ENCODE assay signal across 8 cellular contexts in genomic region chr5:119411291-119411934, GRCh38. TPM values are rescaled to one million over a fixed set of nuclear protein-coding genes. Genes with fewer than 3 reads are reported as not detected.
A peak's percentile ranks its signal among the peaks of the same experiment; 100 is the strongest.
DNase-seq lines count a peak whose midpoint lies in the region; ATAC-seq and TF ChIP-seq lines count a peak whose summit lies in the region.

No MANE protein-coding gene starts in this region.

- H3K4me1 ChIP-seq in BE2C (no peaks in the 10 kb centered on the region), body of pancreas (peaks cover 8% of the 10 kb centered on the region), lower lobe of right lung (no peaks in the 10 kb centered on the region)

- no peaks in the 10 kb centered on the region for H3K36me3 ChIP-seq in BE2C
- no peaks in the 10 kb centered on the region for H3K36me3 ChIP-seq in body of pancreas (replicated peaks in 1 of 2; ENCODE audit: insufficient read depth in 1 of 2, low read depth in 2 of 2)
- no peaks in the 10 kb centered on the region for H3K36me3 ChIP-seq in lower lobe of right lung

- TF ChIP-seq CTCF in BE2C (IDR thresholded peaks at IDR 0.05; ENCODE audit: low read depth, low read length) (no peak), body of pancreas (IDR thresholded peaks at IDR 0.05) (no peak), lower lobe of right lung (IDR thresholded peaks at IDR 0.05) (no peak)

- intact Hi-C loops in body of pancreas (cut with DNase I) = no loop called here
- intact Hi-C loops in lower lobe of right lung (cut with DNase I) = no loop called here

- 16 to 20% methylated on average over 9 of the region's 9 CpGs for WGBS in body of pancreas, 2 donors

- no peak for TF ChIP-seq POLR2A in body of pancreas (IDR thresholded peaks at IDR 0.05)

- H3K4me3 ChIP-seq in BE2C (ENCODE audit: low read depth, low read length) = peak overlapping the region; percentile 52
- peak overlapping the region in 1 of 2 donors; percentile 19 for H3K4me3 ChIP-seq in body of pancreas
- peak overlapping the region; percentile 56 for H3K4me3 ChIP-seq in lower lobe of right lung

- DNase-seq in BE2C (no peak), HT1080 (ENCODE audit: low read depth) (peak; percentile 35), body of pancreas (no peak), lower lobe of right lung (no peak), SW 1271 (lab: John Stamatoyannopoulos, UW) (no peak)

- H3K27ac ChIP-seq in body of pancreas (peak overlapping the region in 3 of 4 donors; percentile 38 to 62 (median 61)), lower lobe of right lung (peak overlapping the region; percentile 58)

- no peaks in the 10 kb centered on the region for H3K9me3 ChIP-seq in BE2C
- no peaks in the 10 kb centered on the region for H3K9me3 ChIP-seq in body of pancreas
- H3K9me3 ChIP-seq in lower lobe of right lung = no peaks in the 10 kb centered on the region

- no peak for ATAC-seq in body of pancreas
- peak in 1 of 2 donors; percentile 56 for ATAC-seq in lower lobe of right lung
- no peak for ATAC-seq in HG02678 (IDR thresholded peaks at IDR 0.05; ENCODE audit: unreplicated experiment)
- ATAC-seq in GM19023 (IDR thresholded peaks at IDR 0.05; ENCODE audit: unreplicated experiment) = no peak
- ATAC-seq in HG02981 (IDR thresholded peaks at IDR 0.05; ENCODE audit: unreplicated experiment) = no peak

- H3K27me3 ChIP-seq in BE2C (no peaks in the 10 kb centered on the region), body of pancreas (no peaks in the 10 kb centered on the region), lower lobe of right lung (ENCODE audit: low read depth) (no peaks in the 10 kb centered on the region)

RNA-seq across cellular contexts. Expression of gene HSD17B4, which starts 40.9 kb away (rescaled TPM):
- polyA plus RNA-seq in BE2C (2012; ENCODE audit: insufficient read depth, insufficient read length, low read depth) = 57.4 TPM
- 62.6 and 90.6 TPM in 2 replicates for total RNA-seq in HT1080 (2014; rRNA removed; shearing (Covaris generic))
- 73.2 and 93.6 TPM in 2 replicates for polyA plus RNA-seq in HT1080 (2015; cell fraction: cytosol; rRNA removed)
- polyA plus RNA-seq in HT1080 (2015; cell fraction: nucleus; rRNA removed) = 115 and 177 TPM in 2 replicates
- total RNA-seq in body of pancreas (10 to 100 TPM; 97.2 to 98.6 TPM), lower lobe of right lung (364 TPM)

RNA-seq across cellular contexts. Expression of gene TNFAIP8, which starts 55.6 kb away (rescaled TPM):
- not detected for polyA plus RNA-seq in BE2C (2012; ENCODE audit: insufficient read depth, insufficient read length, low read depth)
- total RNA-seq in HT1080 (2014; rRNA removed; shearing (Covaris generic)) = 15.6 and 26.7 TPM in 2 replicates
- polyA plus RNA-seq in HT1080 (2015; cell fraction: cytosol; rRNA removed) = 26.6 and 33.2 TPM in 2 replicates
- 16.9 and 22.3 TPM in 2 replicates for polyA plus RNA-seq in HT1080 (2015; cell fraction: nucleus; rRNA removed)
- total RNA-seq in body of pancreas (10 to 100 TPM; 15.8 to 32.3 TPM), lower lobe of right lung (29.5 TPM)
